ENCODE assay signal across 8 cellular contexts in the genomic region with DNA sequence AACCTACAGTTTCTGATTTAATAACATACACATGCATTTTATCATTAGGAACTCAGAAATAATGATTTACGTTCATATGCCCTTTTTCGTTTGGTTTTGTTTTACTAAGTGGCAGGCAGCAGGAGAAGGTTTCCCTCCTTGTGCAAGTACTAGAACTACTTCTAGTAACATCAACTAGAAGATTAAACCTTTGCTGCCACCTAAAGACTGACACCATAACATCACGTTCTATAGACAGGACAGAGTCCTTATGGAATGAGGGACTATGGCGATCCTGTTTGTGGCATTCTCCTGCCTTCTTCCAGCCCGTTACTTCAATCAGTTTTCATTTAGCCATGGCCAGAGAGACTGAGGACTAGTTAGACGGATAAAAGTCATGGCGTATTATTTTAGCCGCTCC. TPM values are rescaled to one million over a fixed set of nuclear protein-coding genes. Genes with fewer than 3 reads are reported as not detected.
DNase-seq lines count a peak whose midpoint lies in the region; ATAC-seq and TF ChIP-seq lines count a peak whose summit lies in the region.

No MANE protein-coding gene starts in this region.

- H3K4me3 Mint-ChIP-seq in Calu3 (ENCODE audit: low read depth, unreplicated experiment), result no peak overlapping the region

- no peak overlapping the region for H3K4me3 ChIP-seq in iPS DF 6.9 (ENCODE audit: low read length)

- H3K36me3 ChIP-seq in iPS DF 6.9 (ENCODE audit: control insufficient read depth, insufficient read depth, low read length), result no peaks in the 10 kb centered on the region

- H3K36me3 Mint-ChIP-seq in Calu3 (ENCODE audit: insufficient read depth, unreplicated experiment), result no peaks in the 10 kb centered on the region

- intact Hi-C loops in Calu3 (cut with micrococcal nuclease; ENCODE audit: unreplicated experiment), result loop anchor here (1.0 to 5.0 kb wide), 4 partner anchors 288 to 543 kb away; no protein-coding TSS in a partner anchor

- peak; percentile 31 for TF ChIP-seq CTCF in Calu3 (IDR thresholded peaks at IDR 0.05; ENCODE audit: unreplicated experiment)

- no peak overlapping the region for H3K27ac Mint-ChIP-seq in Calu3 (ENCODE audit: unreplicated experiment)

- DNase-seq in Calu3 (peak; percentile 24), OCI-M1 (lab: John Stamatoyannopoulos, UW) (peak; percentile 75), iPS DF 6.9 (ENCODE audit: low read depth, low spot score) (peak; percentile 27)
- no peak for DNase-seq in stimulated activated CD4-positive, alpha-beta T cell treated with anti-CD3 and anti-CD28 coated beads, Interleukin-4, amount 100 ng/mL, for 24 hours
- no peak for DNase-seq in activated naive CD4-positive, alpha-beta T cell (lab: John Stamatoyannopoulos, UW)

- H3K9me3 ChIP-seq in iPS DF 6.9 (ENCODE audit: control insufficient read depth, insufficient read depth, low read length), result no peaks in the 10 kb centered on the region

- peaks cover 19% of the 10 kb centered on the region for H3K27me3 Mint-ChIP-seq in Calu3 (ENCODE audit: unreplicated experiment)

- no TSS peak for BruUV-seq in Calu3 (replicated peaks; lab: Mats Ljungman, UMichigan)

- H3K9me3 Mint-ChIP-seq in Calu3 (ENCODE audit: low read depth, unreplicated experiment), result no peaks in the 10 kb centered on the region

- H3K4me1 ChIP-seq in iPS DF 6.9 (ENCODE audit: control insufficient read depth, insufficient read depth, low read length), result no peaks in the 10 kb centered on the region

- ATAC-seq in HG03280 (IDR thresholded peaks at IDR 0.05; ENCODE audit: unreplicated experiment) (peak; percentile 50), HG02938 (IDR thresholded peaks at IDR 0.05; ENCODE audit: unreplicated experiment) (no peak), esophagus mucosa (no peak)

- no peak overlapping the region for H3K27ac ChIP-seq in iPS DF 6.9 (ENCODE audit: low read length)

- no CpG with 5 or more reads among the region's 8 CpGs for WGBS in iPS DF 6.9 (ENCODE audit: insufficient coverage, insufficient read length)

- no peaks in the 10 kb centered on the region for H3K4me1 Mint-ChIP-seq in Calu3 (ENCODE audit: low read depth, unreplicated experiment)

- H3K27me3 ChIP-seq in iPS DF 6.9 (ENCODE audit: control insufficient read depth, insufficient read depth, low read length), result no peaks in the 10 kb centered on the region

- CTCF ChIA-PET in Calu3 (lab: Charles Lee), result interaction anchor here (1.2 to 1.4 kb wide), 2 partner anchors 394 to 512 kb away, joined by 3 to 7 read pairs; no protein-coding TSS in a partner anchor

RNA-seq across cellular contexts. Expression of a gene that starts 53.2 kb away (rescaled TPM):
- total RNA-seq in Calu3 (2022) (not detected in 2 replicates), esophagus mucosa (not detected)

Comparison
In these comparisons a context has a peak if more than half of its experiments do, and no peak if none do; other contexts are left out.
1. DNase-seq: peak in Calu3 (single experiment), OCI-M1 (single experiment) and iPS DF 6.9 (single experiment); none in stimulated activated CD4-positive, alpha-beta T cell treated with anti-CD3 and anti-CD28 coated beads, Interleukin-4, amount 100 ng/mL, for 24 hours (single experiment) and activated naive CD4-positive, alpha-beta T cell (0 of 4).